In genomic region chr20:10754809-10755208, GRCh38 we compare ENCODE assay signal across 30 cellular contexts.
"Had no signal": no experiment of that assay in that cellular context is flagged by ENCODE, and none has a peak within 500 bp of the region (broad histone marks: within the 10 kb centered on the region; RNA-seq: fewer than 3 reads in every experiment).

No MANE protein-coding gene starts in this region.

- DNase-seq: activated B cell treated with CpG ODN at 0.5 μM for 24 hours; activated CD4-positive, alpha-beta T cell treated with anti-CD3 and anti-CD28 coated beads for 48 hours; activated CD4-positive, alpha-beta T cell treated with anti-CD3 and anti-CD28 coated beads, Interleukin-2, amount 50 U/mL, for 1 hour; activated CD4-positive, alpha-beta T cell treated with anti-CD3 and anti-CD28 coated beads, Interleukin-2, amount 50 U/mL, for 48 hours; activated CD8-positive, alpha-beta memory T cell treated with anti-CD3 and anti-CD28 coated beads for 24 hours; activated CD8-positive, alpha-beta T cell treated with anti-CD3 and anti-CD28 coated beads for 36 hours; activated effector memory CD4-positive, alpha-beta T cell treated with Interleukin-2 at 50 U/mL for 16 hours; activated gamma-delta T cell treated with Interleukin-2 at 50 U/mL for 16 hours; activated naive CD4-positive, alpha-beta T cell treated with anti-CD3 and anti-CD28 coated beads, Interleukin-2, amount 50 U/mL, for 16 hours; activated naive CD4-positive, alpha-beta T cell treated with Interleukin-2 at 50 U/mL for 16 hours; activated T-cell treated with anti-CD3 and anti-CD28 coated beads, Interleukin-2, amount 50 U/mL, for 4 hours; amniotic stem cell; anterior cingulate cortex; brain microvascular endothelial cell; dorsolateral prefrontal cortex; effector memory CD4-positive, alpha-beta T cell; endodermal cell; esophagus squamous epithelium; foreskin melanocyte; T-helper 1 cell; T-helper 17 cell; T1000; WERI-Rb-1 had no signal

- H3K4me1 ChIP-seq: gastroesophageal sphincter had no signal

- ATAC-seq: activated CD4-positive, CD25-positive, alpha-beta regulatory T cell treated with anti-CD3 and anti-CD28 coated beads, Interleukin-2, amount 50 U/mL, for 24 hours; activated CD8-positive, alpha-beta T cell treated with anti-CD3 and anti-CD28 coated beads for 36 hours; activated T-cell treated with anti-CD3 and anti-CD28 coated beads, Interleukin-2, amount 50 U/mL, for 4 hours; activated T-helper 17 cell treated with anti-CD3 and anti-CD28 coated beads, Interleukin-2, amount 50 U/mL, for 72 hours; gastroesophageal sphincter; T-helper 17 cell had no signal

- FAIRE-seq: astrocyte, bronchial epithelial cell had no signal

- H3K27me3 ChIP-seq: brain microvascular endothelial cell, dorsolateral prefrontal cortex, esophagus squamous epithelium, gastroesophageal sphincter had no signal

- H3K36me3 ChIP-seq: brain microvascular endothelial cell, esophagus squamous epithelium, gastroesophageal sphincter, WERI-Rb-1 had no signal

- H3K27ac ChIP-seq: brain microvascular endothelial cell, coronary artery, dorsolateral prefrontal cortex, epithelial cell of prostate, esophagus squamous epithelium, gastroesophageal sphincter, WERI-Rb-1 had no signal

- H3K9me3 ChIP-seq: esophagus squamous epithelium, gastroesophageal sphincter had no signal

- H3K4me3 ChIP-seq: coronary artery, dorsolateral prefrontal cortex, esophagus squamous epithelium, gastroesophageal sphincter had no signal
